Comparison of ENCODE assay signal across 1 cellular context in the genomic region with DNA sequence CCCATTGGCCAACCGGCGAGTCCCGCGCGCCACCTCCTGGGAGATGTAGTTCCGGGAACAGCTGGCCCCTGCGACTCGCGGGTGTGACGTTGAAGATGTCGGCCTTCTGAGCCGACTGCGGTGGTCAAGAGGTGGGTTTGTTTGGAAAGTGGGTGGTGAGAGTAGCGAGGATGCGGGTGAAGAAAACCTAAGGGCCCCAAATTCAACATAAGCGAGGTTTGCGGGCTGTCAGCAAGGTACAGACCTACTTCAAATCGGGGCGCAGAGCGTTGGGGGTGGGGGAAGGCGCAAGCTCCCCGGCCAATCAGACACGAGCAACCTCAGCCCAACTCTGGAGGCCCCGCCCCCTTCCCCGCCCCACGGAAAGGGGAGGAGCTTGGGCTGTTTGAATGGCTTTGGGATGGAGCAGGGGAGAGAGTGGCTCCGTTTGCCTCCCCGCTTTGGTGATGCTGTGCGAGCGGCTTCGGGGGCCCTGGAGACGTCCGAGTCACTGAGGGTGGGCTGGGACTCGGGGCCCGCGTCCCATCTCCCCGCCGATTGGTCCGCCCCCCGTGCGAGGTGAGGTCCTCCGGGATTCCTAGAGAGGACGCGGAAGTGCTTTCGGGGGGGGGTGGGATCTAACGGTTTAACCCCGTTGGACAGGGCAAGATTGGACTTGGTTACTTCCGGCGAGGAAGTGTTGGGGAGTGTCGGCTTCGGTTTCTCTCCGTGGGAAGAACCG.
TF ChIP-seq lines count a peak whose summit lies in the region.

TSS of gene ZKSCAN5 (plus strand) at position 60 of the 721 bp plus-strand sequence. CDS start 1,383 bp downstream, outside the sequence.

TF ChIP-seq in HEK293, 187 proteins besides CTCF, POLR2A, EP300 and RAD21 (continued from another document and continues in another):
- TF ChIP-seq ZBTB17 (tag by site-specific recombination; IDR thresholded peaks at IDR 0.05) (peak; percentile 95), ZSCAN30 (tag by site-specific recombination; IDR thresholded peaks at IDR 0.05) (peak; percentile 26; the same call in 1 of the 2 replicates), REST (tag by site-specific recombination; IDR thresholded peaks at IDR 0.05) (peak; percentile 45; the same call in 1 of the 2 replicates), IKZF3 (tag by site-specific recombination; IDR thresholded peaks at IDR 0.05) (peak; percentile 50), INSM2 (tag by site-specific recombination; IDR thresholded peaks at IDR 0.05) (peak; percentile 70; the same call in 1 of the 2 replicates), ZNF350 (tag by site-specific recombination; IDR thresholded peaks at IDR 0.05) (no peak), KLF1 (tag by site-specific recombination; IDR thresholded peaks at IDR 0.05) (peak; percentile 18; the same call in 1 of the 2 replicates), EGR2 (tag by site-specific recombination; IDR thresholded peaks at IDR 0.05; ENCODE audit: low read depth) (peak; percentile 35), ZNF280D (tag by site-specific recombination; IDR thresholded peaks at IDR 0.05) (no peak), SP2 (tag by site-specific recombination; IDR thresholded peaks at IDR 0.05) (peak; percentile 85), BCL11B (tag by site-specific recombination; IDR thresholded peaks at IDR 0.05; ENCODE audit: low read depth) (peak; percentile 98), ZNF76 (tag by site-specific recombination; IDR thresholded peaks at IDR 0.05; ENCODE audit: borderline replicate concordance, low read depth) (peak; percentile 92), KLF8 (tag by site-specific recombination; IDR thresholded peaks at IDR 0.05) (peak; percentile 83), ZXDB (tag by site-specific recombination; IDR thresholded peaks at IDR 0.05) (peak; percentile 100), ZNF391 (tag by site-specific recombination; IDR thresholded peaks at IDR 0.05; ENCODE audit: borderline replicate concordance, low read depth) (no peak), ZNF335 (tag by site-specific recombination; conservative IDR thresholded peaks at IDR 0.05) (peak; percentile 95), KLF9 (tag by site-specific recombination; IDR thresholded peaks at IDR 0.05; ENCODE audit: low read depth) (peak; percentile 63), ZNF776 (tag by site-specific recombination; IDR thresholded peaks at IDR 0.05; ENCODE audit: borderline replicate concordance) (no peak), ZNF600 (tag by site-specific recombination; IDR thresholded peaks at IDR 0.05) (0 out of 2 replicates have a peak, but pooled peaks have one; percentile 20), ZNF530 (tag by site-specific recombination; IDR thresholded peaks at IDR 0.05; ENCODE audit: low read depth) (no peak), YY2 (tag by site-specific recombination; IDR thresholded peaks at IDR 0.05) (peak; percentile 50; the same call in 1 of the 2 replicates), ZNF341 (tag by site-specific recombination; IDR thresholded peaks at IDR 0.05; ENCODE audit: low read depth) (peak; percentile 69), ZNF324 (tag by site-specific recombination; IDR thresholded peaks at IDR 0.05) (0 out of 2 replicates have a peak, but pooled peaks have one; percentile 54), OVOL3 (tag by site-specific recombination; IDR thresholded peaks at IDR 0.05) (peak; percentile 100), BCL11A (tag by site-specific recombination; IDR thresholded peaks at IDR 0.05; ENCODE audit: low read depth) (no peak; the same call in 1 of the 2 replicates), ZNF660 (tag by site-specific recombination; IDR thresholded peaks at IDR 0.05) (peak; percentile 83)
- TF ChIP-seq, protein P1, sequence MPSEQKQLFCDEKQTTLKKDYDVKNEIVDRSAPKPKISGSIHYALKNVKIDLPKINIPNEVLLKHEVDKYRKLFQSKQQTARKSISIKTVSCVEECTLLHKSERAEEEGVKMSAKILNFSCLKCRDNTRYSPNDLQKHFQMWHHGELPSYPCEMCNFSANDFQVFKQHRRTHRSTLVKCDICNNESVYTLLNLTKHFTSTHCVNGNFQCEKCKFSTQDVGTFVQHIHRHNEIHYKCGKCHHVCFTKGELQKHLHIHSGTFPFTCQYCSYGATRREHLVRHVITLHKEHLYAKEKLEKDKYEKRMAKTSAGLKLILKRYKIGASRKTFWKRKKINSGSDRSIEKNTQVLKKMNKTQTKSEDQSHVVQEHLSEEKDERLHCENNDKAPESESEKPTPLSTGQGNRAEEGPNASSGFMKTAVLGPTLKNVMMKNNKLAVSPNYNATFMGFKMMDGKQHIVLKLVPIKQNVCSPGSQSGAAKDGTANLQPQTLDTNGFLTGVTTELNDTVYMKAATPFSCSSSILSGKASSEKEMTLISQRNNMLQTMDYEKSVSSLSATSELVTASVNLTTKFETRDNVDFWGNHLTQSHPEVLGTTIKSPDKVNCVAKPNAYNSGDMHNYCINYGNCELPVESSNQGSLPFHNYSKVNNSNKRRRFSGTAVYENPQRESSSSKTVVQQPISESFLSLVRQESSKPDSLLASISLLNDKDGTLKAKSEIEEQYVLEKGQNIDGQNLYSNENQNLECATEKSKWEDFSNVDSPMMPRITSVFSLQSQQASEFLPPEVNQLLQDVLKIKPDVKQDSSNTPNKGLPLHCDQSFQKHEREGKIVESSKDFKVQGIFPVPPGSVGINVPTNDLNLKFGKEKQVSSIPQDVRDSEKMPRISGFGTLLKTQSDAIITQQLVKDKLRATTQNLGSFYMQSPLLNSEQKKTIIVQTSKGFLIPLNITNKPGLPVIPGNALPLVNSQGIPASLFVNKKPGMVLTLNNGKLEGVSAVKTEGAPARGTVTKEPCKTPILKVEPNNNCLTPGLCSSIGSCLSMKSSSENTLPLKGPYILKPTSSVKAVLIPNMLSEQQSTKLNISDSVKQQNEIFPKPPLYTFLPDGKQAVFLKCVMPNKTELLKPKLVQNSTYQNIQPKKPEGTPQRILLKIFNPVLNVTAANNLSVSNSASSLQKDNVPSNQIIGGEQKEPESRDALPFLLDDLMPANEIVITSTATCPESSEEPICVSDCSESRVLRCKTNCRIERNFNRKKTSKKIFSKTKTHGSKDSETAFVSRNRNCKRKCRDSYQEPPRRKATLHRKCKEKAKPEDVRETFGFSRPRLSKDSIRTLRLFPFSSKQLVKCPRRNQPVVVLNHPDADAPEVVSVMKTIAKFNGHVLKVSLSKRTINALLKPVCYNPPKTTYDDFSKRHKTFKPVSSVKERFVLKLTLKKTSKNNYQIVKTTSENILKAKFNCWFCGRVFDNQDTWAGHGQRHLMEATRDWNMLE (tag by site-specific recombination; conservative IDR thresholded peaks at IDR 0.05; ENCODE audit: low read depth), result peak; percentile 87
- TF ChIP-seq, protein P2, sequence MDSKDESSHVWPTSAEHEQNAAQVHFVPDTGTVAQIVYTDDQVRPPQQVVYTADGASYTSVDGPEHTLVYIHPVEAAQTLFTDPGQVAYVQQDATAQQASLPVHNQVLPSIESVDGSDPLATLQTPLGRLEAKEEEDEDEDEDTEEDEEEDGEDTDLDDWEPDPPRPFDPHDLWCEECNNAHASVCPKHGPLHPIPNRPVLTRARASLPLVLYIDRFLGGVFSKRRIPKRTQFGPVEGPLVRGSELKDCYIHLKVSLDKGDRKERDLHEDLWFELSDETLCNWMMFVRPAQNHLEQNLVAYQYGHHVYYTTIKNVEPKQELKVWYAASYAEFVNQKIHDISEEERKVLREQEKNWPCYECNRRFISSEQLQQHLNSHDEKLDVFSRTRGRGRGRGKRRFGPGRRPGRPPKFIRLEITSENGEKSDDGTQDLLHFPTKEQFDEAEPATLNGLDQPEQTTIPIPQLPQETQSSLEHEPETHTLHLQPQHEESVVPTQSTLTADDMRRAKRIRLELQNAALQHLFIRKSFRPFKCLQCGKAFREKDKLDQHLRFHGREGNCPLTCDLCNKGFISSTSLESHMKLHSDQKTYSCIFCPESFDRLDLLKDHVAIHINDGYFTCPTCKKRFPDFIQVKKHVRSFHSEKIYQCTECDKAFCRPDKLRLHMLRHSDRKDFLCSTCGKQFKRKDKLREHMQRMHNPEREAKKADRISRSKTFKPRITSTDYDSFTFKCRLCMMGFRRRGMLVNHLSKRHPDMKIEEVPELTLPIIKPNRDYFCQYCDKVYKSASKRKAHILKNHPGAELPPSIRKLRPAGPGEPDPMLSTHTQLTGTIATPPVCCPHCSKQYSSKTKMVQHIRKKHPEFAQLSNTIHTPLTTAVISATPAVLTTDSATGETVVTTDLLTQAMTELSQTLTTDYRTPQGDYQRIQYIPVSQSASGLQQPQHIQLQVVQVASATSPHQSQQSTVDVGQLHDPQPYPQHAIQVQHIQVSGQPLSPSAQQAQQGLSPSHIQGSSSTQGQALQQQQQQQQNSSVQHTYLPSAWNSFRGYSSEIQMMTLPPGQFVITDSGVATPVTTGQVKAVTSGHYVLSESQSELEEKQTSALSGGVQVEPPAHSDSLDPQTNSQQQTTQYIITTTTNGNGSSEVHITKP (tag by site-specific recombination; IDR thresholded peaks at IDR 0.05), result peak; percentile 87
- TF ChIP-seq, protein P3, sequence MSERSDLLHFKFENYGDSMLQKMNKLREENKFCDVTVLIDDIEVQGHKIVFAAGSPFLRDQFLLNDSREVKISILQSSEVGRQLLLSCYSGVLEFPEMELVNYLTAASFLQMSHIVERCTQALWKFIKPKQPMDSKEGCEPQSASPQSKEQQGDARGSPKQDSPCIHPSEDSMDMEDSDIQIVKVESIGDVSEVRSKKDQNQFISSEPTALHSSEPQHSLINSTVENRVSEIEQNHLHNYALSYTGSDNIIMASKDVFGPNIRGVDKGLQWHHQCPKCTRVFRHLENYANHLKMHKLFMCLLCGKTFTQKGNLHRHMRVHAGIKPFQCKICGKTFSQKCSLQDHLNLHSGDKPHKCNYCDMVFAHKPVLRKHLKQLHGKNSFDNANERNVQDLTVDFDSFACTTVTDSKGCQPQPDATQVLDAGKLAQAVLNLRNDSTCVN (tag by site-specific recombination; optimal IDR thresholded peaks at IDR 0.05), result peak; percentile 32
- TF ChIP-seq, protein P4, sequence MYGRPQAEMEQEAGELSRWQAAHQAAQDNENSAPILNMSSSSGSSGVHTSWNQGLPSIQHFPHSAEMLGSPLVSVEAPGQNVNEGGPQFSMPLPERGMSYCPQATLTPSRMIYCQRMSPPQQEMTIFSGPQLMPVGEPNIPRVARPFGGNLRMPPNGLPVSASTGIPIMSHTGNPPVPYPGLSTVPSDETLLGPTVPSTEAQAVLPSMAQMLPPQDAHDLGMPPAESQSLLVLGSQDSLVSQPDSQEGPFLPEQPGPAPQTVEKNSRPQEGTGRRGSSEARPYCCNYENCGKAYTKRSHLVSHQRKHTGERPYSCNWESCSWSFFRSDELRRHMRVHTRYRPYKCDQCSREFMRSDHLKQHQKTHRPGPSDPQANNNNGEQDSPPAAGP (tag by site-specific recombination; IDR thresholded peaks at IDR 0.05), result peak; percentile 75
- TF ChIP-seq, protein P5, sequence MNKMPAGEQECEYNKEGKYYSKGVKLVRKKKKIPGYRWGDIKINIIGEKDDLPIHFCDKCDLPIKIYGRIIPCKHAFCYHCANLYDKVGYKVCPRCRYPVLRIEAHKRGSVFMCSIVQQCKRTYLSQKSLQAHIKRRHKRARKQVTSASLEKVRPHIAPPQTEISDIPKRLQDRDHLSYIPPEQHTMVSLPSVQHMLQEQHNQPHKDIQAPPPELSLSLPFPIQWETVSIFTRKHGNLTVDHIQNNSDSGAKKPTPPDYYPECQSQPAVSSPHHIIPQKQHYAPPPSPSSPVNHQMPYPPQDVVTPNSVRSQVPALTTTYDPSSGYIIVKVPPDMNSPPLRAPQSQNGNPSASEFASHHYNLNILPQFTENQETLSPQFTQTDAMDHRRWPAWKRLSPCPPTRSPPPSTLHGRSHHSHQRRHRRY (tag by site-specific recombination; IDR thresholded peaks at IDR 0.05), result no peak
